In genomic region chr14:99875421-99875820, GRCh38 we compare ENCODE assay signal across 14 cellular contexts.
"Had no signal": no experiment of that assay in that cellular context is flagged by ENCODE, and none has a peak within 500 bp of the region (broad histone marks: within the 10 kb centered on the region; RNA-seq: fewer than 3 reads in every experiment).

No MANE protein-coding gene starts in this region.

- DNase-seq: activated naive CD4-positive, alpha-beta T cell; activated naive CD8-positive, alpha-beta T cell treated with anti-CD3 and anti-CD28 coated beads, Interleukin-2, amount 10 ng/mL, durations not matched to agents 7 days and 5 days; activated T-cell treated with anti-CD3 and anti-CD28 coated beads for 4 hours; aorta; kidney; left ventricle myocardium superior; occipital lobe; sigmoid colon; spleen; stimulated activated naive CD8-positive, alpha-beta T cell treated with anti-CD3 and anti-CD28 coated beads, Interleukin-15, amount 100 ng/mL, for 72 hours had no signal

- H3K27me3 ChIP-seq: hepatocyte, sigmoid colon had no signal

- ATAC-seq: activated CD4-positive, CD25-positive, alpha-beta regulatory T cell treated with anti-CD3 and anti-CD28 coated beads, Interleukin-2, amount 50 U/mL, for 24 hours; left ventricle myocardium superior; stimulated activated naive CD8-positive, alpha-beta T cell treated with anti-CD3 and anti-CD28 coated beads, Interleukin-15, amount 100 ng/mL, for 72 hours had no signal

- H3K4me1 ChIP-seq: prostate gland, spleen had no signal

- H3K27ac ChIP-seq: epithelial cell of prostate, hepatocyte, prostate gland, sigmoid colon, spleen had no signal

- H3K36me3 ChIP-seq: prostate gland, sigmoid colon, spleen had no signal

- H3K9me3 ChIP-seq: prostate gland, sigmoid colon, spleen had no signal

- H3K4me2 ChIP-seq: hepatocyte had no signal

- H2AFZ ChIP-seq: hepatocyte had no signal

- H3K4me3 ChIP-seq: hepatocyte, prostate gland, sigmoid colon, spleen had no signal
